Comparison of ENCODE assay signal across 9 cellular contexts in the genomic region with DNA sequence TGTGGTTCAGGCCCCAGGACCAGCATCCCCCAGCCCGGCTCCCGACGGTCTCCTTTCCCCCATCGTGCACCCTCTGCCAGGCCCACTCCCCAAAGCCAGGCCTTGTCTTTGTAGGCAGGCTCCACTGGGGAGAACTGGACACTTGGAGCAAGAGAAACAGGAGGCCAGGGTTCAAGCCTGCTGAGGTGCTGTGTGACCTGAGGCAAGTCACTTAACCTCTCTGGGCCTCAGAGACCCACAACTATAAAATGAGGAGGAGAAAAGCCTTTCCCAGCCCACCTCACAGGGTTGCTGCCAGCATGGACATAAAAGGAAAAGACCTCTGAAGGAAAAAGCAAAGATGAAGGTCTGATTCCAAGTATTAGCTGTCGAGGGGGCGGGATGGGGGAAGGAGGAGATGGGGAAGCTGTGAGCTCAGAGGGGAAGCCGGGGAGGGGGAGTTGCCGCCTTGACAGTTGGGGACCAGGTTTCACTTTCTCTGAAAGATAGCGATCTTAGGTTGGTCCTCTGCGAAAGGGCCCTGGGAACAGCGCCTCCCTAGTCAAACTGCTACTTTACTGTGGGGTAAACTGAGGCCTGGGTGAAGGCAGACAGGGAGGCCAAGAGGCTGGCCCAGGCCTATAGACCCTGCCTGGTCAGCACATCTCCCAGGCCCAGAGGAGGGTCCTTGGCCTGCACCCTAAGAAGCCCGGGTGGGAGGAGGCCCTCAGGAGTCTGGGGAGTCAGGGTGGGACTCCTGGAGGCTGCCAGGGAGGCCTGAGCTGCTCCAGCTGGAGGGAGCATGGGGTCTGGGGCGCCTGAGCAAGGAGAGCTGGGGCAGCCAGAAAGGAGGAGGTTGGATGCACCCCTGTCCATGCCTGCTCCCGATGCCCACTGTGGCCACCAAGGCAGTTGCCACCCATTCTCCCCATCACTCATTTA. TPM values are rescaled to one million over a fixed set of nuclear protein-coding genes. Genes with fewer than 3 reads are reported as not detected.
DNase-seq lines count a peak whose midpoint lies in the region; ATAC-seq, FAIRE-seq and TF ChIP-seq lines count a peak whose summit lies in the region.
"Had no signal": no experiment of that assay in that cellular context is flagged by ENCODE, and none has a peak within 500 bp of the region (broad histone marks: within the 10 kb centered on the region; RNA-seq: fewer than 3 reads in every experiment).

No MANE protein-coding gene starts in this region.

- H3K4me1 Mint-ChIP-seq in endothelial cell (ENCODE audit: unreplicated experiment), result no peaks in the 10 kb centered on the region

- H3K27ac Mint-ChIP-seq in endothelial cell (ENCODE audit: unreplicated experiment), result no peak overlapping the region

- TF ChIP-seq CTCF in endothelial cell (IDR thresholded peaks at IDR 0.05; ENCODE audit: unreplicated experiment), result no peak

- no peak for ATAC-seq in GM21825 (IDR thresholded peaks at IDR 0.05; ENCODE audit: unreplicated experiment)

- no peak for DNase-seq in GM12891 (ENCODE audit: insufficient read length, low spot score)
- peak in 3 of 5 experiments; percentile 46 to 90 (median 49) for DNase-seq in T-helper 2 cell
- no peak for DNase-seq in caudate nucleus (lab: John Stamatoyannopoulos, UW)
- peak; percentile 43 for DNase-seq in stimulated activated CD4-positive, alpha-beta T cell treated with anti-CD3 and anti-CD28 coated beads, Interleukin-4, amount 100 ng/mL, for 1 hour
- DNase-seq in amniotic stem cell (lab: John Stamatoyannopoulos, UW), result no peak
- DNase-seq in endothelial cell (ENCODE audit: low spot score), result no peak
- no peak for DNase-seq in iPS-NIHi11 (ENCODE audit: low spot score)

- peak; percentile 38 for FAIRE-seq in GM12891 (lab: Jason Lieb, UNC)

- peaks cover 10% of the 10 kb centered on the region for H3K27me3 Mint-ChIP-seq in endothelial cell (ENCODE audit: unreplicated experiment)

- H3K36me3 Mint-ChIP-seq in endothelial cell (ENCODE audit: low read depth, unreplicated experiment), result no peaks in the 10 kb centered on the region

- H3K9me3 Mint-ChIP-seq in endothelial cell (ENCODE audit: unreplicated experiment), result no peaks in the 10 kb centered on the region

- H3K4me3 Mint-ChIP-seq in endothelial cell (ENCODE audit: unreplicated experiment), result no peak overlapping the region

- no peak for TF ChIP-seq POLR2A in GM12891 (IDR thresholded peaks at IDR 0.05; ENCODE audit: low read depth, low read length)

- H3K27ac ChIP-seq in caudate nucleus (ENCODE audit: low read depth, low read length), result peak overlapping the region; percentile 38

TF ChIP-seq in GM12891, 5 proteins besides CTCF, POLR2A, EP300 and RAD21:
- TF ChIP-seq TAF1 (IDR thresholded peaks at IDR 0.05; ENCODE audit: low read depth, low read length), result no peak
- TF ChIP-seq SPI1 (IDR thresholded peaks at IDR 0.05; ENCODE audit: low read depth, low read length), result no peak
- no peak for TF ChIP-seq POLR2AphosphoS5 (IDR thresholded peaks at IDR 0.05; ENCODE audit: low read depth, low read length)
- no peak for TF ChIP-seq POU2F2 (IDR thresholded peaks at IDR 0.05; ENCODE audit: low read depth, low read length)
- no peak for TF ChIP-seq PAX5 (IDR thresholded peaks at IDR 0.05; ENCODE audit: insufficient read depth, low read length, severe bottlenecking)

RNA-seq across cellular contexts. Expression of gene OSM, which starts 1.0 kb away (rescaled TPM):
- 0.28 TPM for polyA plus RNA-seq in GM12891 (2012; ENCODE audit: low read depth, missing spikeins)
- total RNA-seq in endothelial cell (ENCODE audit: unreplicated experiment), result not detected
- total RNA-seq: M059J had no signal

RNA-seq across cellular contexts. Expression of gene LIF, which starts 21.1 kb away (rescaled TPM):
- polyA plus RNA-seq in GM12891 (2012; ENCODE audit: low read depth, missing spikeins), result 2.4 TPM
- total RNA-seq in endothelial cell (ENCODE audit: unreplicated experiment), result 0.23 TPM

RNA-seq across cellular contexts. Expression of gene CASTOR1, which starts 21.7 kb away (rescaled TPM):
- polyA plus RNA-seq in GM12891 (2012; ENCODE audit: low read depth, missing spikeins), result 4.6 TPM
- total RNA-seq in endothelial cell (ENCODE audit: unreplicated experiment), result 17.2 TPM

RNA-seq across cellular contexts. Expression of gene TBC1D10A, which starts 59.1 kb away (rescaled TPM):
- polyA plus RNA-seq in GM12891 (2012; ENCODE audit: low read depth, missing spikeins), result 12.7 TPM
- total RNA-seq in endothelial cell (ENCODE audit: unreplicated experiment), result 7.9 TPM

Comparison
In these comparisons a context has a peak if more than half of its experiments do, and no peak if none do; other contexts are left out.
1. DNase-seq: peak in T-helper 2 cell (3 of 5) and stimulated activated CD4-positive, alpha-beta T cell treated with anti-CD3 and anti-CD28 coated beads, Interleukin-4, amount 100 ng/mL, for 1 hour (single experiment); none in GM12891 (single experiment), caudate nucleus (0 of 61), amniotic stem cell (single experiment), endothelial cell (single experiment) and iPS-NIHi11 (single experiment).